ENCODE assay signal across 16 cellular contexts in genomic region chr2:24438106-24438505, GRCh38.
"Had no signal": no experiment of that assay in that cellular context is flagged by ENCODE, and none has a peak within 500 bp of the region (broad histone marks: within the 10 kb centered on the region; RNA-seq: fewer than 3 reads in every experiment).

No MANE protein-coding gene starts in this region.

- H3K9me3 Mint-ChIP-seq: activated CD4-positive, alpha-beta T cell treated with anti-CD3 and anti-CD28 coated beads, Interleukin-2, amount 10 ng/mL, durations not matched to agents 7 days and 5 days; endodermal cell; natural killer cell had no signal

- H3K27me3 Mint-ChIP-seq: activated CD4-positive, alpha-beta T cell treated with anti-CD3 and anti-CD28 coated beads, Interleukin-2, amount 10 ng/mL, durations not matched to agents 7 days and 5 days; activated naive CD8-positive, alpha-beta T cell had no signal

- H3K4me3 Mint-ChIP-seq: activated CD4-positive, alpha-beta T cell treated with anti-CD3 and anti-CD28 coated beads, Interleukin-2, amount 10 ng/mL, durations not matched to agents 7 days and 5 days; activated naive CD8-positive, alpha-beta T cell; endodermal cell; natural killer cell had no signal

- H3K4me1 Mint-ChIP-seq: activated CD4-positive, alpha-beta T cell treated with anti-CD3 and anti-CD28 coated beads, Interleukin-2, amount 10 ng/mL, durations not matched to agents 7 days and 5 days; natural killer cell had no signal

- DNase-seq: activated CD4-positive, alpha-beta T cell treated with anti-CD3 and anti-CD28 coated beads, Interleukin-2, amount 10 ng/mL, durations not matched to agents 7 days and 5 days; activated CD4-positive, CD25-positive, alpha-beta regulatory T cell; activated CD8-positive, alpha-beta memory T cell treated with anti-CD3 and anti-CD28 coated beads for 24 hours; activated gamma-delta T cell treated with Interleukin-2 at 50 U/mL for 16 hours; brain microvascular endothelial cell; cerebellar nuclear complex; endodermal cell; foreskin keratinocyte; mesendoderm; natural killer cell; stimulated activated CD4-positive, alpha-beta T cell treated with anti-CD3 and anti-CD28 coated beads, Interleukin-15, amount 100 ng/mL, for 24 hours; stimulated activated CD4-positive, alpha-beta T cell treated with anti-CD3 and anti-CD28 coated beads, Interleukin-4, amount 100 ng/mL, for 24 hours; stimulated activated naive CD4-positive, alpha-beta T cell; tibial artery; uterus had no signal

- H3K27ac Mint-ChIP-seq: activated CD4-positive, alpha-beta T cell treated with anti-CD3 and anti-CD28 coated beads, Interleukin-2, amount 10 ng/mL, durations not matched to agents 7 days and 5 days; activated naive CD8-positive, alpha-beta T cell; endodermal cell; natural killer cell had no signal

- H3K36me3 Mint-ChIP-seq: activated naive CD8-positive, alpha-beta T cell; natural killer cell had no signal
